Comparison of ENCODE assay signal across 8 cellular contexts in the genomic region with DNA sequence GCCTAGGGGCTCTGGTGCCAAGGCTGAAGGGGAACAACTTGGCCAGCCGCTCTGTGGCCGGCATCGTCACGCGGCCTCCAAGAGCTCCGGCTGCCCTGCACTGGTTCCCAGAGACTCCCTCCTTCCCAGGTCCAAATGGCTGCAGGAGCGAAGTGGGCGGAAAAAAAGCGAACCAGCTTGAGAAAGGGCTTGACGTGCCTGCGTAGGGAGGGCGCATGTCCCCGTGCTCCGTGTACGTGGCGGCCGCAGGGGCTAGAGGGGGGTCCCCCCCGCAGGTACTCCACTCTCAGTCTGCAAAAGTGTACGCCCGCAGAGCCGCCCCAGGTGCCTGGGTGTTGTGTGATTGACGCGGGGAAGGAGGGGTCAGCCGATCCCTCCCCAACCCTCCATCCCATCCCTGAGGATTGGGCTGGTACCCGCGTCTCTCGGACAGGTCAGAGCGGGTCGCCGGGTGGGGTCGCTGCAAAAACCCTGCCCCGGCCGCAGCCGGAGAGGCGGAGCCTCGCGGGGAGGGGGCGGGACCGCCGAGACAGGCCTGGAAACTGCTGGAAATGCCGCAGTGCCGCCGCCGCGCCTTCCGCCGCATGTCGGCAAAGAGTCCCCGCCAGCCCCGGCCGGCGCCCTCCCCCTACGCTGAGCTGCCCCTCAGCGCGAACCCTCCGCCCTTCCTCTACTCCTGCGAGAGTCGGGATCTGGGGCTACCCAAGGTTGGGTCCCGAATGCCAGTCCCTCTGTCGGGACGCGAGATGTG. TPM values are rescaled to one million over a fixed set of nuclear protein-coding genes. Genes with fewer than 3 reads are reported as not detected.
A peak's percentile ranks its signal among the peaks of the same experiment; 100 is the strongest.
DNase-seq lines count a peak whose midpoint lies in the region; ATAC-seq, FAIRE-seq and TF ChIP-seq lines count a peak whose summit lies in the region.

No MANE protein-coding gene starts in this region.

- ATAC-seq in GM21786 (IDR thresholded peaks at IDR 0.05; ENCODE audit: unreplicated experiment) (peak; percentile 44), Right ventricle myocardium inferior (peak; percentile 89), pancreas (peak; percentile 75 to 84 (median 76))
- peak; percentile 59 to 60 for ATAC-seq in activated naive CD4-positive, alpha-beta T cell treated with anti-CD3 and anti-CD28 coated beads, Interleukin-2, amount 50 U/mL, for 72 hours

- peak in 1 of 2 donors; percentile 86 for TF ChIP-seq POLR2A in tibial nerve (IDR thresholded peaks at IDR 0.05)

- FAIRE-seq in pancreas (lab: Jason Lieb, UNC), result no peak

- peak overlapping the region; percentile 100 for H3K27ac Mint-ChIP-seq in activated naive CD4-positive, alpha-beta T cell treated with anti-CD3 and anti-CD28 coated beads, Interleukin-2, amount 50 U/mL, for 72 hours

- peaks cover 45 to 51% of the 10 kb centered on the region in 2 donors for H3K36me3 Mint-ChIP-seq in activated naive CD4-positive, alpha-beta T cell treated with anti-CD3 and anti-CD28 coated beads, Interleukin-2, amount 50 U/mL, for 72 hours

- H4K20me1 ChIP-seq in KMS-11 (ENCODE audit: insufficient read depth), result peaks cover 38% of the 10 kb centered on the region

- H3K36me3 ChIP-seq in ES-I3 (ENCODE audit: insufficient read depth, low read length), result peaks cover 34% of the 10 kb centered on the region
- H3K36me3 ChIP-seq in KMS-11 (ENCODE audit: insufficient read depth), result peaks cover 35% of the 10 kb centered on the region; the same call in 1 of the 2 replicates
- H3K36me3 ChIP-seq in pancreas, result peaks cover 5 to 23% (median 21%) of the 10 kb centered on the region in 3 donors
- peaks cover 0 to 25% (median 3%) of the 10 kb centered on the region in 3 donors for H3K36me3 ChIP-seq in tibial nerve

- H3K9me3 ChIP-seq in ES-I3 (ENCODE audit: control insufficient read depth, insufficient read depth, low read length), result no peaks in the 10 kb centered on the region
- no peaks in the 10 kb centered on the region for H3K9me3 ChIP-seq in pancreas
- no peaks in the 10 kb centered on the region for H3K9me3 ChIP-seq in tibial nerve

- peak overlapping the region; percentile 63 for H2AFZ ChIP-seq in KMS-11 (ENCODE audit: low read depth)

- TF ChIP-seq CTCF in KMS-11 (conservative IDR thresholded peaks at IDR 0.05; ENCODE audit: low read depth, low read length) (no peak), pancreas (IDR thresholded peaks at IDR 0.05) (no peak), tibial nerve (IDR thresholded peaks at IDR 0.05) (peak in 4 of 5 experiments; percentile 6 to 49 (median 26))

- H3K9me3 Mint-ChIP-seq in activated naive CD4-positive, alpha-beta T cell treated with anti-CD3 and anti-CD28 coated beads, Interleukin-2, amount 50 U/mL, for 72 hours, result no peaks in the 10 kb centered on the region

- in situ Hi-C loops in SK-MEL-5 (cut with HindIII; ENCODE audit: low pct_unique_long_range_greater_than_20kb, low sequenced_read_pairs), result no loop called here

- peak; percentile 81 for DNase-seq in SK-MEL-5 (ENCODE audit: low read depth, low spot score)
- DNase-seq in activated naive CD4-positive, alpha-beta T cell treated with anti-CD3 and anti-CD28 coated beads, Interleukin-2, amount 50 U/mL, for 72 hours (ENCODE audit: low spot score in 2 of 2), result peak; percentile 88 to 93
- DNase-seq in Right ventricle myocardium inferior (ENCODE audit: missing footprints), result peak; percentile 94
- peak; percentile 89 to 97 (median 92) for DNase-seq in pancreas
- peak; percentile 75 to 81 for DNase-seq in tibial nerve (ENCODE audit: low spot score in 2 of 2)

- peak overlapping the region; percentile 61 for H3K4me2 ChIP-seq in KMS-11

- H3K79me2 ChIP-seq in KMS-11 (ENCODE audit: insufficient read depth, low read depth), result peaks cover 42% of the 10 kb centered on the region

- H3K9ac ChIP-seq in ES-I3 (ENCODE audit: low read depth, low read length) (peak overlapping the region; percentile 94), KMS-11 (peak overlapping the region; percentile 98)

- WGBS in pancreas, 2 donors, result 0 to 1% methylated on average over 61 to 62 of the region's 62 CpGs
- 0 to 1% methylated on average over 23 to 27 of the region's 62 CpGs for WGBS in tibial nerve, 2 donors

- intact Hi-C loops in Right ventricle myocardium inferior (cut with DNase I) (loop anchor here (5.0 kb wide), 1 partner anchor 144 kb away; no protein-coding TSS in a partner anchor), pancreas (cut with DNase I) (no loop called here)

- peak; percentile 85 to 92 for TF ChIP-seq EP300 in tibial nerve (IDR thresholded peaks at IDR 0.05)

- H3K27ac ChIP-seq in KMS-11, result peak overlapping the region; percentile 91
- peak overlapping the region; percentile 85 to 100 (median 98) for H3K27ac ChIP-seq in pancreas
- H3K27ac ChIP-seq in tibial nerve, result peak overlapping the region; percentile 95 to 100 (median 98)

- no peaks in the 10 kb centered on the region for H3K27me3 ChIP-seq in KMS-11 (ENCODE audit: insufficient read depth, low read depth)
- H3K27me3 ChIP-seq in pancreas, result no peaks in the 10 kb centered on the region
- no peaks in the 10 kb centered on the region for H3K27me3 ChIP-seq in tibial nerve

- peaks cover 8% of the 10 kb centered on the region for H3K4me1 ChIP-seq in ES-I3 (ENCODE audit: insufficient read depth, low read length)
- peaks cover 40% of the 10 kb centered on the region for H3K4me1 ChIP-seq in KMS-11 (ENCODE audit: low read depth, poor library complexity, severe bottlenecking)
- H3K4me1 ChIP-seq in pancreas, result peaks cover 6 to 20% (median 17%) of the 10 kb centered on the region in 3 donors
- H3K4me1 ChIP-seq in tibial nerve, result peaks cover 0 to 40% (median 18%) of the 10 kb centered on the region in 4 donors

- H3K4me3 ChIP-seq in KMS-11 (IDR thresholded peaks at IDR 0.05; ENCODE audit: insufficient read depth, low read depth, low read length) (no peak overlapping the region), pancreas (peak overlapping the region; percentile 62 to 89 (median 84)), tibial nerve (peak overlapping the region; percentile 73 to 95 (median 84))

RNA-seq across cellular contexts. Expression of a gene that starts 0.8 kb away (rescaled TPM):
- 1,764 and 1,784 TPM in 2 replicates for total RNA-seq in SK-MEL-5 (2014; rRNA removed; shearing (Covaris generic))
- 1,325 and 1,525 TPM in 2 replicates for polyA plus RNA-seq in SK-MEL-5 (2015; cell fraction: cytosol; rRNA removed)
- polyA plus RNA-seq in SK-MEL-5 (2015; cell fraction: nucleus; rRNA removed), result 608 and 680 TPM in 2 replicates
- total RNA-seq in activated naive CD4-positive, alpha-beta T cell treated with anti-CD3 and anti-CD28 coated beads, Interleukin-2, amount 50 U/mL, for 72 hours, result 1,000 to 10,000 TPM; 1,343 to 1,701 TPM
- 867 TPM for total RNA-seq in Right ventricle myocardium inferior
- 100 to 1,000 TPM; 370 to 577 (median 464) TPM for total RNA-seq in pancreas
- polyA plus RNA-seq in pancreas, result 100 to 1,000 TPM; 145 to 328 TPM
- total RNA-seq in tibial nerve, result 100 to 1,000 TPM; 485 to 580 (median 543) TPM

RNA-seq across cellular contexts. Expression of a gene that starts 11.2 kb away (rescaled TPM):
- total RNA-seq in SK-MEL-5 (2014; rRNA removed; shearing (Covaris generic)), result 334 and 361 TPM in 2 replicates
- polyA plus RNA-seq in SK-MEL-5 (2015; cell fraction: cytosol; rRNA removed), result 481 and 517 TPM in 2 replicates
- polyA plus RNA-seq in SK-MEL-5 (2015; cell fraction: nucleus; rRNA removed), result 123 and 129 TPM in 2 replicates
- 10 to 100 TPM; 18.3 to 23.8 TPM for total RNA-seq in activated naive CD4-positive, alpha-beta T cell treated with anti-CD3 and anti-CD28 coated beads, Interleukin-2, amount 50 U/mL, for 72 hours
- total RNA-seq in Right ventricle myocardium inferior, result 21.3 TPM
- 10 to 100 TPM; 15.9 to 30.4 (median 20.5) TPM for total RNA-seq in pancreas
- polyA plus RNA-seq in pancreas, result 10 to 100 TPM; 10.8 to 23.6 TPM
- total RNA-seq in tibial nerve, result 10 to 100 TPM; 28.0 to 34.1 (median 33.1) TPM

RNA-seq across cellular contexts. Expression of a gene that starts 19.3 kb away (rescaled TPM):
- total RNA-seq in SK-MEL-5 (2014; rRNA removed; shearing (Covaris generic)), result 11.6 and 12.5 TPM in 2 replicates
- polyA plus RNA-seq in SK-MEL-5 (2015; cell fraction: cytosol; rRNA removed), result 13.1 and 18.3 TPM in 2 replicates
- 7.1 and 15.4 TPM in 2 replicates for polyA plus RNA-seq in SK-MEL-5 (2015; cell fraction: nucleus; rRNA removed)
- total RNA-seq in activated naive CD4-positive, alpha-beta T cell treated with anti-CD3 and anti-CD28 coated beads, Interleukin-2, amount 50 U/mL, for 72 hours, result 10 to 100 TPM; 17.7 to 19.9 TPM
- total RNA-seq in Right ventricle myocardium inferior, result 2.4 TPM
- total RNA-seq in pancreas, result 10 to 100 TPM in 1 of 6 donors, 1 to 10 TPM in 5; 2.5 to 16.9 (median 5.5) TPM
- 10 to 100 TPM; 10.1 to 12.1 TPM for polyA plus RNA-seq in pancreas
- total RNA-seq in tibial nerve, result 10 to 100 TPM; 12.7 to 20.7 (median 16.0) TPM

RNA-seq across cellular contexts. Expression of a gene that starts 22.7 kb away (rescaled TPM):
- 8.6 and 9.3 TPM in 2 replicates for total RNA-seq in SK-MEL-5 (2014; rRNA removed; shearing (Covaris generic))
- polyA plus RNA-seq in SK-MEL-5 (2015; cell fraction: cytosol; rRNA removed), result 30.6 and 38.5 TPM in 2 replicates
- polyA plus RNA-seq in SK-MEL-5 (2015; cell fraction: nucleus; rRNA removed), result 97.8 and 99.2 TPM in 2 replicates
- total RNA-seq in activated naive CD4-positive, alpha-beta T cell treated with anti-CD3 and anti-CD28 coated beads, Interleukin-2, amount 50 U/mL, for 72 hours, result 10 to 100 TPM; 37.1 to 56.5 TPM
- 170 TPM for total RNA-seq in Right ventricle myocardium inferior
- 10 to 100 TPM; 24.8 to 72.7 (median 44.4) TPM for total RNA-seq in pancreas
- polyA plus RNA-seq in pancreas, result 10 to 100 TPM; 35.5 to 89.8 TPM
- total RNA-seq in tibial nerve, result 10 to 100 TPM; 51.4 to 83.1 (median 63.8) TPM

RNA-seq across cellular contexts. Expression of a gene that starts 24.2 kb away (rescaled TPM):
- total RNA-seq in SK-MEL-5 (2014; rRNA removed; shearing (Covaris generic)), result 0.05 and 0.16 TPM in 2 replicates
- polyA plus RNA-seq in SK-MEL-5 (2015; cell fraction: cytosol; rRNA removed), result 0.05 and 0.29 TPM in 2 replicates
- 0.14 and 0.15 TPM in 2 replicates for polyA plus RNA-seq in SK-MEL-5 (2015; cell fraction: nucleus; rRNA removed)
- under 1 TPM in 1 of 2 donors, not detected in 1; 0.20 TPM for total RNA-seq in activated naive CD4-positive, alpha-beta T cell treated with anti-CD3 and anti-CD28 coated beads, Interleukin-2, amount 50 U/mL, for 72 hours
- total RNA-seq in Right ventricle myocardium inferior (not detected), pancreas (under 1 TPM in 4 of 6 donors, not detected in 2; 0.06 to 0.12 (median 0.09) TPM), tibial nerve (under 1 TPM in 1 of 4 donors, not detected in 3; 0.42 TPM)
- polyA plus RNA-seq in pancreas, result under 1 TPM; 0.54 to 0.65 TPM

Comparison
In these comparisons a context has a peak if more than half of its experiments do, and no peak if none do; other contexts are left out.
1. CTCF ChIP-seq: peak in tibial nerve (4 of 5); none in KMS-11 (single experiment) and pancreas (0 of 4).
2. Peak in every context shown above with its lines, with median percentiles within 50 percentile points of each other: ATAC-seq, H3K27ac ChIP-seq and DNase-seq.